In the genomic region with DNA sequence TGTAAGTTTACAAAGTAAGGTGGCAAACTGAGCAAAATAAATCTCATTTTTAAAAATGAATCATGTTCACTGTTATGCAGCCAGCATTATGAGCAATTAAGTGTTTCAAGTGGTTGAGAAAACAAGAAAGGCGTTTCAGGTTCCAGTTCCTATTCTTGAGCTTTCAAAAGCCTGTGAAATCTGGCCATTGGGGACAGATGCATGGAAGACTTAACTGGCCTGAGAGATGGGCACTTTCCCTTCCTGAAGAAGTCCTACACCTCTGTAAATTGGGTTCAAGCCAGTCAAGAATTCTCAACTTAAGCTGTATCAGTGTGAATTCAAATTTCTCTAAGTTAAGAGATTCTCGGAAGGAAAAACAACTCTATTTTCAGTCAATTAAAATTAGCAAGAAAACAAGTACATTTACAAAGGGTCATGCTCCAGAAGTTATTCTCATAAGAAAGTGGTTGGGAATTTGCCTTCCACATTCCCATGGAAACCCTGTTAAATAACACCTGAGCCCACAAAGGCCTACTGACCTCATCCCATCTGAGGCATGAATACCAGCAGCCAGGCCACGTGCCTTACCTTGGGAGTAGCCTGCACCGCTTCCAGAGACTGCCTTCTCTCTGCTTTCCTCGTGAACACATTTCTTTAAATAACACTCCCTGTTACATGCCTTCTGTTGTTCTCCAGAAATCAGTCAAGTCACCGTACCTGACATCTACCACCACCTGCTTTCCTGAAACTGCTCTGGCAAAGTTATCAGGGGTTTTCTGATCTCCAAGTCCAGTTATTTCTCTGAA, we compare ENCODE assay signal across 1 cellular context.
TF ChIP-seq lines count a peak whose summit lies in the region.

No MANE protein-coding gene starts in this region.

TF ChIP-seq in GM12878, 131 proteins besides CTCF, POLR2A, EP300 and RAD21 (continued from another document and continues in another):
- TF ChIP-seq, protein P1, sequence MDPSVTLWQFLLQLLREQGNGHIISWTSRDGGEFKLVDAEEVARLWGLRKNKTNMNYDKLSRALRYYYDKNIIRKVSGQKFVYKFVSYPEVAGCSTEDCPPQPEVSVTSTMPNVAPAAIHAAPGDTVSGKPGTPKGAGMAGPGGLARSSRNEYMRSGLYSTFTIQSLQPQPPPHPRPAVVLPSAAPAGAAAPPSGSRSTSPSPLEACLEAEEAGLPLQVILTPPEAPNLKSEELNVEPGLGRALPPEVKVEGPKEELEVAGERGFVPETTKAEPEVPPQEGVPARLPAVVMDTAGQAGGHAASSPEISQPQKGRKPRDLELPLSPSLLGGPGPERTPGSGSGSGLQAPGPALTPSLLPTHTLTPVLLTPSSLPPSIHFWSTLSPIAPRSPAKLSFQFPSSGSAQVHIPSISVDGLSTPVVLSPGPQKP (IDR thresholded peaks at IDR 0.05; ENCODE audit: low read depth, low read length), result no peak
- TF ChIP-seq ZNF217 (IDR thresholded peaks at IDR 0.05) (peak; percentile 91), ZNF274 (IDR thresholded peaks at IDR 0.05; ENCODE audit: insufficient read depth, insufficient read length) (no peak), NFIC (IDR thresholded peaks at IDR 0.05; ENCODE audit: low read depth, low read length) (peak; percentile 84), CEBPB (IDR thresholded peaks at IDR 0.05; ENCODE audit: borderline replicate concordance in 1 of 2, low read depth in 2 of 2, low read length in 2 of 2) (no peak; a peak in 1 of 4 replicates), ZSCAN29 (IDR thresholded peaks at IDR 0.05) (no peak), RUNX3 (IDR thresholded peaks at IDR 0.05; ENCODE audit: low read length) (peak; percentile 81), ZNF24 (IDR thresholded peaks at IDR 0.05) (0 out of 2 replicates have a peak, but pooled peaks have one; percentile 48), KLF5 (IDR thresholded peaks at IDR 0.05; ENCODE audit: partially characterized antibody) (peak; percentile 25), NFXL1 (IDR thresholded peaks at IDR 0.05; ENCODE audit: borderline replicate concordance) (no peak), IRF4 (IDR thresholded peaks at IDR 0.05; ENCODE audit: low read depth, low read length) (peak; percentile 25; the same call in 1 of the 2 replicates), IKZF2 (IDR thresholded peaks at IDR 0.05) (peak; percentile 88 to 92), BCL11A (IDR thresholded peaks at IDR 0.05; ENCODE audit: low read depth, low read length) (peak; percentile 89), RCOR1 (conservative IDR thresholded peaks at IDR 0.05; ENCODE audit: low read depth, low read length) (peak; percentile 70; the same call in 1 of the 2 replicates), GATAD2B (conservative IDR thresholded peaks at IDR 0.05; ENCODE audit: low read depth) (0 out of 2 replicates have a peak, but pooled peaks have one; percentile 61), CREM (IDR thresholded peaks at IDR 0.05; ENCODE audit: low read depth) (peak; percentile 54; the same call in 1 of the 2 replicates), EED (IDR thresholded peaks at IDR 0.05; ENCODE audit: low read depth) (peak; percentile 82), RB1 (IDR thresholded peaks at IDR 0.05; ENCODE audit: borderline replicate concordance) (no peak), PAX5 (IDR thresholded peaks at IDR 0.05; ENCODE audit: borderline replicate concordance, low read depth, low read length) (peak; percentile 50; the same call in 1 of the 2 replicates), DPF2 (IDR thresholded peaks at IDR 0.05) (peak; percentile 69; the same call in 1 of the 2 replicates), FOXM1 (IDR thresholded peaks at IDR 0.05; ENCODE audit: low read depth, low read length) (peak; percentile 80), ZNF207 (IDR thresholded peaks at IDR 0.05; ENCODE audit: borderline replicate concordance) (peak; percentile 80; the same call in 1 of the 2 replicates), SREBF2 (IDR thresholded peaks at IDR 0.05; ENCODE audit: low read length) (no peak), SMAD1 (IDR thresholded peaks at IDR 0.05; ENCODE audit: low read depth, partially characterized antibody) (peak; percentile 89), HDAC2 (IDR thresholded peaks at IDR 0.05) (no peak), GABPA (IDR thresholded peaks at IDR 0.05; ENCODE audit: low read depth) (peak; percentile 28; the same call in 1 of the 2 replicates), YY1 (IDR thresholded peaks at IDR 0.05; ENCODE audit: low read depth, low read length) (peak; percentile 63; the same call in 1 of the 2 replicates), ZNF622 (IDR thresholded peaks at IDR 0.05) (no peak), SREBF1 (IDR thresholded peaks at IDR 0.05; ENCODE audit: low read length) (no peak), SUPT20H (IDR thresholded peaks at IDR 0.05; ENCODE audit: borderline replicate concordance, control insufficient read depth, low read depth, low read length) (no peak)
- TF ChIP-seq, protein P2, sequence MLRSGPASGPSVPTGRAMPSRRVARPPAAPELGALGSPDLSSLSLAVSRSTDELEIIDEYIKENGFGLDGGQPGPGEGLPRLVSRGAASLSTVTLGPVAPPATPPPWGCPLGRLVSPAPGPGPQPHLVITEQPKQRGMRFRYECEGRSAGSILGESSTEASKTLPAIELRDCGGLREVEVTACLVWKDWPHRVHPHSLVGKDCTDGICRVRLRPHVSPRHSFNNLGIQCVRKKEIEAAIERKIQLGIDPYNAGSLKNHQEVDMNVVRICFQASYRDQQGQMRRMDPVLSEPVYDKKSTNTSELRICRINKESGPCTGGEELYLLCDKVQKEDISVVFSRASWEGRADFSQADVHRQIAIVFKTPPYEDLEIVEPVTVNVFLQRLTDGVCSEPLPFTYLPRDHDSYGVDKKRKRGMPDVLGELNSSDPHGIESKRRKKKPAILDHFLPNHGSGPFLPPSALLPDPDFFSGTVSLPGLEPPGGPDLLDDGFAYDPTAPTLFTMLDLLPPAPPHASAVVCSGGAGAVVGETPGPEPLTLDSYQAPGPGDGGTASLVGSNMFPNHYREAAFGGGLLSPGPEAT (IDR thresholded peaks at IDR 0.05; ENCODE audit: low read depth), result peak; percentile 88
- TF ChIP-seq, protein P3, sequence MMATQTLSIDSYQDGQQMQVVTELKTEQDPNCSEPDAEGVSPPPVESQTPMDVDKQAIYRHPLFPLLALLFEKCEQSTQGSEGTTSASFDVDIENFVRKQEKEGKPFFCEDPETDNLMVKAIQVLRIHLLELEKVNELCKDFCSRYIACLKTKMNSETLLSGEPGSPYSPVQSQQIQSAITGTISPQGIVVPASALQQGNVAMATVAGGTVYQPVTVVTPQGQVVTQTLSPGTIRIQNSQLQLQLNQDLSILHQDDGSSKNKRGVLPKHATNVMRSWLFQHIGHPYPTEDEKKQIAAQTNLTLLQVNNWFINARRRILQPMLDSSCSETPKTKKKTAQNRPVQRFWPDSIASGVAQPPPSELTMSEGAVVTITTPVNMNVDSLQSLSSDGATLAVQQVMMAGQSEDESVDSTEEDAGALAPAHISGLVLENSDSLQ (IDR thresholded peaks at IDR 0.05), result no peak; the same call in 1 of the 2 replicates
- TF ChIP-seq, protein P4, sequence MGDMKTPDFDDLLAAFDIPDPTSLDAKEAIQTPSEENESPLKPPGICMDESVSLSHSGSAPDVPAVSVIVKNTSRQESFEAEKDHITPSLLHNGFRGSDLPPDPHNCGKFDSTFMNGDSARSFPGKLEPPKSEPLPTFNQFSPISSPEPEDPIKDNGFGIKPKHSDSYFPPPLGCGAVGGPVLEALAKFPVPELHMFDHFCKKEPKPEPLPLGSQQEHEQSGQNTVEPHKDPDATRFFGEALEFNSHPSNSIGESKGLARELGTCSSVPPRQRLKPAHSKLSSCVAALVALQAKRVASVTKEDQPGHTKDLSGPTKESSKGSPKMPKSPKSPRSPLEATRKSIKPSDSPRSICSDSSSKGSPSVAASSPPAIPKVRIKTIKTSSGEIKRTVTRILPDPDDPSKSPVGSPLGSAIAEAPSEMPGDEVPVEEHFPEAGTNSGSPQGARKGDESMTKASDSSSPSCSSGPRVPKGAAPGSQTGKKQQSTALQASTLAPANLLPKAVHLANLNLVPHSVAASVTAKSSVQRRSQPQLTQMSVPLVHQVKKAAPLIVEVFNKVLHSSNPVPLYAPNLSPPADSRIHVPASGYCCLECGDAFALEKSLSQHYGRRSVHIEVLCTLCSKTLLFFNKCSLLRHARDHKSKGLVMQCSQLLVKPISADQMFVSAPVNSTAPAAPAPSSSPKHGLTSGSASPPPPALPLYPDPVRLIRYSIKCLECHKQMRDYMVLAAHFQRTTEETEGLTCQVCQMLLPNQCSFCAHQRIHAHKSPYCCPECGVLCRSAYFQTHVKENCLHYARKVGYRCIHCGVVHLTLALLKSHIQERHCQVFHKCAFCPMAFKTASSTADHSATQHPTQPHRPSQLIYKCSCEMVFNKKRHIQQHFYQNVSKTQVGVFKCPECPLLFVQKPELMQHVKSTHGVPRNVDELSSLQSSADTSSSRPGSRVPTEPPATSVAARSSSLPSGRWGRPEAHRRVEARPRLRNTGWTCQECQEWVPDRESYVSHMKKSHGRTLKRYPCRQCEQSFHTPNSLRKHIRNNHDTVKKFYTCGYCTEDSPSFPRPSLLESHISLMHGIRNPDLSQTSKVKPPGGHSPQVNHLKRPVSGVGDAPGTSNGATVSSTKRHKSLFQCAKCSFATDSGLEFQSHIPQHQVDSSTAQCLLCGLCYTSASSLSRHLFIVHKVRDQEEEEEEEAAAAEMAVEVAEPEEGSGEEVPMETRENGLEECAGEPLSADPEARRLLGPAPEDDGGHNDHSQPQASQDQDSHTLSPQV (IDR thresholded peaks at IDR 0.05), result peak; percentile 84
- TF ChIP-seq, protein P5, sequence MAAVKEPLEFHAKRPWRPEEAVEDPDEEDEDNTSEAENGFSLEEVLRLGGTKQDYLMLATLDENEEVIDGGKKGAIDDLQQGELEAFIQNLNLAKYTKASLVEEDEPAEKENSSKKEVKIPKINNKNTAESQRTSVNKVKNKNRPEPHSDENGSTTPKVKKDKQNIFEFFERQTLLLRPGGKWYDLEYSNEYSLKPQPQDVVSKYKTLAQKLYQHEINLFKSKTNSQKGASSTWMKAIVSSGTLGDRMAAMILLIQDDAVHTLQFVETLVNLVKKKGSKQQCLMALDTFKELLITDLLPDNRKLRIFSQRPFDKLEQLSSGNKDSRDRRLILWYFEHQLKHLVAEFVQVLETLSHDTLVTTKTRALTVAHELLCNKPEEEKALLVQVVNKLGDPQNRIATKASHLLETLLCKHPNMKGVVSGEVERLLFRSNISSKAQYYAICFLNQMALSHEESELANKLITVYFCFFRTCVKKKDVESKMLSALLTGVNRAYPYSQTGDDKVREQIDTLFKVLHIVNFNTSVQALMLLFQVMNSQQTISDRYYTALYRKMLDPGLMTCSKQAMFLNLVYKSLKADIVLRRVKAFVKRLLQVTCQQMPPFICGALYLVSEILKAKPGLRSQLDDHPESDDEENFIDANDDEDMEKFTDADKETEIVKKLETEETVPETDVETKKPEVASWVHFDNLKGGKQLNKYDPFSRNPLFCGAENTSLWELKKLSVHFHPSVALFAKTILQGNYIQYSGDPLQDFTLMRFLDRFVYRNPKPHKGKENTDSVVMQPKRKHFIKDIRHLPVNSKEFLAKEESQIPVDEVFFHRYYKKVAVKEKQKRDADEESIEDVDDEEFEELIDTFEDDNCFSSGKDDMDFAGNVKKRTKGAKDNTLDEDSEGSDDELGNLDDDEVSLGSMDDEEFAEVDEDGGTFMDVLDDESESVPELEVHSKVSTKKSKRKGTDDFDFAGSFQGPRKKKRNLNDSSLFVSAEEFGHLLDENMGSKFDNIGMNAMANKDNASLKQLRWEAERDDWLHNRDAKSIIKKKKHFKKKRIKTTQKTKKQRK (IDR thresholded peaks at IDR 0.05; ENCODE audit: low read depth, low read length), result no peak
- TF ChIP-seq, protein P6, sequence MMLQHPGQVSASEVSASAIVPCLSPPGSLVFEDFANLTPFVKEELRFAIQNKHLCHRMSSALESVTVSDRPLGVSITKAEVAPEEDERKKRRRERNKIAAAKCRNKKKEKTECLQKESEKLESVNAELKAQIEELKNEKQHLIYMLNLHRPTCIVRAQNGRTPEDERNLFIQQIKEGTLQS (IDR thresholded peaks at IDR 0.05; ENCODE audit: borderline replicate concordance, extremely low read depth, low read depth, low read length), result no peak
- TF ChIP-seq, protein P7, sequence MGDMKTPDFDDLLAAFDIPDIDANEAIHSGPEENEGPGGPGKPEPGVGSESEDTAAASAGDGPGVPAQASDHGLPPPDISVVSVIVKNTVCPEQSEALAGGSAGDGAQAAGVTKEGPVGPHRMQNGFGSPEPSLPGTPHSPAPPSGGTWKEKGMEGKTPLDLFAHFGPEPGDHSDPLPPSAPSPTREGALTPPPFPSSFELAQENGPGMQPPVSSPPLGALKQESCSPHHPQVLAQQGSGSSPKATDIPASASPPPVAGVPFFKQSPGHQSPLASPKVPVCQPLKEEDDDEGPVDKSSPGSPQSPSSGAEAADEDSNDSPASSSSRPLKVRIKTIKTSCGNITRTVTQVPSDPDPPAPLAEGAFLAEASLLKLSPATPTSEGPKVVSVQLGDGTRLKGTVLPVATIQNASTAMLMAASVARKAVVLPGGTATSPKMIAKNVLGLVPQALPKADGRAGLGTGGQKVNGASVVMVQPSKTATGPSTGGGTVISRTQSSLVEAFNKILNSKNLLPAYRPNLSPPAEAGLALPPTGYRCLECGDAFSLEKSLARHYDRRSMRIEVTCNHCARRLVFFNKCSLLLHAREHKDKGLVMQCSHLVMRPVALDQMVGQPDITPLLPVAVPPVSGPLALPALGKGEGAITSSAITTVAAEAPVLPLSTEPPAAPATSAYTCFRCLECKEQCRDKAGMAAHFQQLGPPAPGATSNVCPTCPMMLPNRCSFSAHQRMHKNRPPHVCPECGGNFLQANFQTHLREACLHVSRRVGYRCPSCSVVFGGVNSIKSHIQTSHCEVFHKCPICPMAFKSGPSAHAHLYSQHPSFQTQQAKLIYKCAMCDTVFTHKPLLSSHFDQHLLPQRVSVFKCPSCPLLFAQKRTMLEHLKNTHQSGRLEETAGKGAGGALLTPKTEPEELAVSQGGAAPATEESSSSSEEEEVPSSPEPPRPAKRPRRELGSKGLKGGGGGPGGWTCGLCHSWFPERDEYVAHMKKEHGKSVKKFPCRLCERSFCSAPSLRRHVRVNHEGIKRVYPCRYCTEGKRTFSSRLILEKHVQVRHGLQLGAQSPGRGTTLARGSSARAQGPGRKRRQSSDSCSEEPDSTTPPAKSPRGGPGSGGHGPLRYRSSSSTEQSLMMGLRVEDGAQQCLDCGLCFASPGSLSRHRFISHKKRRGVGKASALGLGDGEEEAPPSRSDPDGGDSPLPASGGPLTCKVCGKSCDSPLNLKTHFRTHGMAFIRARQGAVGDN (IDR thresholded peaks at IDR 0.05), result peak; percentile 92
- TF ChIP-seq, protein P8, sequence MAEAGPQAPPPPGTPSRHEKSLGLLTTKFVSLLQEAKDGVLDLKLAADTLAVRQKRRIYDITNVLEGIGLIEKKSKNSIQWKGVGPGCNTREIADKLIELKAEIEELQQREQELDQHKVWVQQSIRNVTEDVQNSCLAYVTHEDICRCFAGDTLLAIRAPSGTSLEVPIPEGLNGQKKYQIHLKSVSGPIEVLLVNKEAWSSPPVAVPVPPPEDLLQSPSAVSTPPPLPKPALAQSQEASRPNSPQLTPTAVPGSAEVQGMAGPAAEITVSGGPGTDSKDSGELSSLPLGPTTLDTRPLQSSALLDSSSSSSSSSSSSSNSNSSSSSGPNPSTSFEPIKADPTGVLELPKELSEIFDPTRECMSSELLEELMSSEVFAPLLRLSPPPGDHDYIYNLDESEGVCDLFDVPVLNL (IDR thresholded peaks at IDR 0.05; ENCODE audit: low read depth, low read length), result no peak
